Comparison of ENCODE assay signal across 34 cellular contexts in the genomic region with DNA sequence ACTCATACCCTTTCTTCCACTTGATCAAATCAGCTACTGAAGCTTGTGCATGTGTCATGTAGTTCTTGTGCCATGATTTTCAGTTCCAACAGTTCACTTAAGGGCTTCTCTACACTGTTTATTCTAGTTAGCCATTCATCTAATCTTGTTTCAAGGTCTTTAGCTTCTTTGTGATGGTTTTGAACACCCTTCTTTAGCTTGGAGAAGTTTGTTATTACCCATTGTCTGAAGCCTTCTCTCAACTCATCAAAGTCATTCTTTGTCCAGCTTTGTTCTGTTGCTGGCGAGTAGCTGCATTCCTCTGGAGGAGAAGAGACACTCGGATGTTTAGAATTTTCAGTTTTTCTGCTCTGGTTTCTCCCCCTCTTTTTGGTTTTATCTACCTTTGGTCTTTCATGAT.
"Had no signal": no experiment of that assay in that cellular context is flagged by ENCODE, and none has a peak within 500 bp of the region (broad histone marks: within the 10 kb centered on the region; RNA-seq: fewer than 3 reads in every experiment).

No MANE protein-coding gene starts in this region.

- H3K27me3 ChIP-seq: MG63 had no signal

- DNase-seq: Karpas-422, Kasumi-1, MG63, MM.1S, MV-4-11, NCI-H1048, NCI-H1092, NCI-H1092 treated with DMSO at 0.1 percent for 48 hours, NCI-H1105, NCI-H1105 treated with DMSO at 0.1 percent for 48 hours, NCI-H1417, NCI-H1417 treated with DMSO at 0.1 percent for 48 hours, NCI-H1436, NCI-H1436 treated with DMSO at 0.1 percent for 48 hours, NCI-H146, NCI-H1694, NCI-H1694 treated with DMSO at 0.1 percent for 48 hours, NCI-H187, NCI-H187 treated with DMSO at 0.1 percent for 48 hours, NCI-H1930, NCI-H2029, NCI-H2029 treated with DMSO at 0.1 percent for 48 hours, NCI-H2081, NCI-H2081 treated with DMSO at 0.1 percent for 48 hours, NCI-H2107, NCI-H2171, NCI-H2171 treated with DMSO at 0.1 percent for 48 hours, NCI-H2227 treated with DMSO at 0.1 percent for 48 hours, NCI-H226, NCI-H345, NCI-H446, NCI-H446 treated with DMSO at 0.1 percent for 48 hours, NCI-H510A, NCI-H510A treated with DMSO at 0.1 percent for 48 hours had no signal

- H3K4me3 ChIP-seq: MG63 had no signal

- H3K9me3 ChIP-seq: MG63 had no signal

- H3K36me3 ChIP-seq: MG63 had no signal
